In genomic region chr2:205816268-205816667, GRCh38 we compare ENCODE assay signal across 1 cellular context.
TF ChIP-seq lines count a peak whose summit lies in the region.

No MANE protein-coding gene starts in this region.

TF ChIP-seq in SK-N-SH, 30 proteins besides CTCF, POLR2A, EP300 and RAD21 (continued from another document):
- no peak for TF ChIP-seq TAF1 (IDR thresholded peaks at IDR 0.05; ENCODE audit: borderline replicate concordance, low read depth, low read length)
- TF ChIP-seq CHD2 (IDR thresholded peaks at IDR 0.05; ENCODE audit: low read length, partially characterized antibody) = peak; percentile 18
- no peak for TF ChIP-seq TCF12 (IDR thresholded peaks at IDR 0.05)
- TF ChIP-seq, protein P1, sequence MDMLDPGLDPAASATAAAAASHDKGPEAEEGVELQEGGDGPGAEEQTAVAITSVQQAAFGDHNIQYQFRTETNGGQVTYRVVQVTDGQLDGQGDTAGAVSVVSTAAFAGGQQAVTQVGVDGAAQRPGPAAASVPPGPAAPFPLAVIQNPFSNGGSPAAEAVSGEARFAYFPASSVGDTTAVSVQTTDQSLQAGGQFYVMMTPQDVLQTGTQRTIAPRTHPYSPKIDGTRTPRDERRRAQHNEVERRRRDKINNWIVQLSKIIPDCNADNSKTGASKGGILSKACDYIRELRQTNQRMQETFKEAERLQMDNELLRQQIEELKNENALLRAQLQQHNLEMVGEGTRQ (IDR thresholded peaks at IDR 0.05; ENCODE audit: borderline replicate concordance, low read depth, low read length) = no peak
- TF ChIP-seq SIN3A (IDR thresholded peaks at IDR 0.05; ENCODE audit: borderline replicate concordance, low read depth, low read length) = no peak
- no peak for TF ChIP-seq TEAD4 (IDR thresholded peaks at IDR 0.05; ENCODE audit: borderline replicate concordance, insufficient read depth)
- TF ChIP-seq RCOR1 (IDR thresholded peaks at IDR 0.05; ENCODE audit: low read length) = peak; percentile 57; the same call in 1 of the 2 replicates
- no peak for TF ChIP-seq RXRA (IDR thresholded peaks at IDR 0.05; ENCODE audit: borderline replicate concordance, low read depth)
- TF ChIP-seq GABPA (IDR thresholded peaks at IDR 0.05; ENCODE audit: low read depth) = no peak
